In genomic region chr3:157087398-157088132, GRCh38 we compare ENCODE assay signal across 8 cellular contexts.
A peak's percentile ranks its signal among the peaks of the same experiment; 100 is the strongest.
DNase-seq lines count a peak whose midpoint lies in the region; ATAC-seq and TF ChIP-seq lines count a peak whose summit lies in the region.

No MANE protein-coding gene starts in this region.

- peaks cover 57% of the 10 kb centered on the region for H3K4me1 Mint-ChIP-seq in activated naive CD4-positive, alpha-beta T cell treated with anti-CD3 and anti-CD28 coated beads, Interleukin-2, amount 10 ng/mL, durations not matched to agents 7 days and 5 days

- H3K27ac Mint-ChIP-seq in activated naive CD4-positive, alpha-beta T cell treated with anti-CD3 and anti-CD28 coated beads, Interleukin-2, amount 10 ng/mL, durations not matched to agents 7 days and 5 days: peak overlapping the region; percentile 99

- H3K36me3 ChIP-seq in right lobe of liver: no peaks in the 10 kb centered on the region
- H3K36me3 ChIP-seq in urinary bladder (ENCODE audit: insufficient read depth): no peaks in the 10 kb centered on the region
- no peaks in the 10 kb centered on the region for H3K36me3 ChIP-seq in H7 (replicated peaks; ENCODE audit: control insufficient read depth, insufficient read depth, low read length)
- no peaks in the 10 kb centered on the region for H3K36me3 ChIP-seq in HAP-1 (replicated peaks)

- CTCF ChIA-PET in activated naive CD4-positive, alpha-beta T cell treated with anti-CD3 and anti-CD28 coated beads, Interleukin-2, amount 10 ng/mL, durations not matched to agents 7 days and 5 days (lab: Charles Lee): interaction anchor here (1.6 to 7.8 kb wide), 4 partner anchors 38 to 50 kb away, joined by 5 to 66 read pairs (median 19); no protein-coding TSS in a partner anchor

- peaks cover 0 to 25% (median 8%) of the 10 kb centered on the region in 4 donors for H3K4me1 ChIP-seq in right lobe of liver
- no peaks in the 10 kb centered on the region for H3K4me1 ChIP-seq in urinary bladder (ENCODE audit: insufficient read depth)
- peaks cover 14% of the 10 kb centered on the region for H3K4me1 ChIP-seq in HAP-1

- no peak for TF ChIP-seq POLR2A in right lobe of liver (IDR thresholded peaks at IDR 0.05)

- no peak for DNase-seq in activated naive CD4-positive, alpha-beta T cell treated with anti-CD3 and anti-CD28 coated beads, Interleukin-2, amount 10 ng/mL, durations not matched to agents 7 days and 5 days
- no peak for DNase-seq in activated naive CD4-positive, alpha-beta T cell (lab: John Stamatoyannopoulos, UW)
- DNase-seq in astrocyte of the spinal cord (ENCODE audit: low read depth, low spot score) (no peak), right lobe of liver (no peak), H7 (no peak), HAP-1 (ENCODE audit: low spot score in 2 of 2) (no peak)

- no peaks in the 10 kb centered on the region for H3K36me3 Mint-ChIP-seq in activated naive CD4-positive, alpha-beta T cell treated with anti-CD3 and anti-CD28 coated beads, Interleukin-2, amount 10 ng/mL, durations not matched to agents 7 days and 5 days

- H3K4me3 ChIP-seq in astrocyte of the spinal cord (ENCODE audit: low read depth, low read length) (peak overlapping the region; percentile 50), right lobe of liver (peak overlapping the region in 1 of 3 donors; percentile 59), urinary bladder (ENCODE audit: low read depth, low read length) (no peak overlapping the region), H7 (ENCODE audit: insufficient read depth, low read depth, low read length) (no peak overlapping the region), HAP-1 (no peak overlapping the region)

- intact Hi-C loops in right lobe of liver (cut with DNase I): loop anchor here (10.0 kb wide), 3 partner anchors 47 to 413 kb away; partner anchors contain the start of gene TIPARP (in 2 of the 2)

- H3K27me3 Mint-ChIP-seq in activated naive CD4-positive, alpha-beta T cell treated with anti-CD3 and anti-CD28 coated beads, Interleukin-2, amount 10 ng/mL, durations not matched to agents 7 days and 5 days: peaks cover 4% of the 10 kb centered on the region

- in situ Hi-C loops in astrocyte of the spinal cord (cut with HindIII; ENCODE audit: low sequenced_read_pairs) (loop anchor here (25.0 kb wide), 1 partner anchor 400 kb away; no protein-coding TSS in a partner anchor), HAP-1 (cut with MboI; ENCODE audit: low sequenced_read_pairs) (loop anchor here (25.0 kb wide), 1 partner anchor 550 kb away; no protein-coding TSS in a partner anchor)

- WGBS in right lobe of liver (ENCODE audit: insufficient coverage, low coverage, low lambda C conversion rate, missing lambda C conversion rate): 15% methylated on average over 6 of the region's 6 CpGs
- WGBS in urinary bladder: 36% methylated on average over 6 of the region's 6 CpGs

- peak overlapping the region; percentile 79 for H3K4me3 Mint-ChIP-seq in activated naive CD4-positive, alpha-beta T cell treated with anti-CD3 and anti-CD28 coated beads, Interleukin-2, amount 10 ng/mL, durations not matched to agents 7 days and 5 days

- TF ChIP-seq CTCF in astrocyte of the spinal cord (IDR thresholded peaks at IDR 0.05; ENCODE audit: low read depth, low read length) (no peak), right lobe of liver (IDR thresholded peaks at IDR 0.05) (no peak)

- H3K27me3 ChIP-seq in right lobe of liver: no peaks in the 10 kb centered on the region
- peaks cover 2% of the 10 kb centered on the region for H3K27me3 ChIP-seq in H7 (ENCODE audit: control insufficient read depth, insufficient read depth, low read length)
- H3K27me3 ChIP-seq in HAP-1 (ENCODE audit: low read depth): no peaks in the 10 kb centered on the region

- H3K9me3 ChIP-seq in right lobe of liver (no peaks in the 10 kb centered on the region), HAP-1 (no peaks in the 10 kb centered on the region)

- ATAC-seq in right lobe of liver (no peak), HG02610 (IDR thresholded peaks at IDR 0.05; ENCODE audit: unreplicated experiment) (no peak)

- peak overlapping the region; percentile 99 to 100 (median 100) for H3K27ac ChIP-seq in right lobe of liver
- peak overlapping the region; percentile 97 for H3K27ac ChIP-seq in urinary bladder (ENCODE audit: low read depth)

- no peaks in the 10 kb centered on the region for H3K9me3 Mint-ChIP-seq in activated naive CD4-positive, alpha-beta T cell treated with anti-CD3 and anti-CD28 coated beads, Interleukin-2, amount 10 ng/mL, durations not matched to agents 7 days and 5 days
